In genomic region chr14:56821177-56821576, GRCh38 we compare ENCODE assay signal across 24 cellular contexts. TPM values are rescaled to one million over a fixed set of nuclear protein-coding genes. Genes with fewer than 3 reads are reported as not detected.
DNase-seq lines count a peak whose midpoint lies in the region; FAIRE-seq lines count a peak whose summit lies in the region.
"Had no signal": no experiment of that assay in that cellular context is flagged by ENCODE, and none has a peak within 500 bp of the region (broad histone marks: within the 10 kb centered on the region; RNA-seq: fewer than 3 reads in every experiment).

No MANE protein-coding gene starts in this region.

- peaks cover 8% of the 10 kb centered on the region; the same call in 1 of the 2 replicates for H3K36me3 ChIP-seq in SK-N-MC (ENCODE audit: insufficient read depth, low read length)
- H3K36me3 ChIP-seq: BLaER1 treated with 17β-estradiol and CSF1 and Interleukin-3, amounts not matched to agents 10 nM and 100 nM; SJSA1 had no signal

- H3K4me3 ChIP-seq in SK-N-MC: 0 out of 2 replicates have a peak overlapping the region, but pooled peaks have one; percentile 7
- H3K4me3 ChIP-seq: BLaER1 treated with 17β-estradiol and CSF1 and Interleukin-3, amounts not matched to agents 10 nM and 100 nM; SJSA1 had no signal

- H3K9me3 ChIP-seq in SK-N-MC (ENCODE audit: low read depth, low read length): no peaks in the 10 kb centered on the region
- H3K9me3 ChIP-seq: Caco-2, SJSA1 had no signal

- peak; percentile 35 for FAIRE-seq in urothelium cell line (lab: Jason Lieb, UNC)
- FAIRE-seq: RCC 7860 had no signal

- intact Hi-C loops in posterior cingulate gyrus (cut with DNase I): no loop called here

- peak overlapping the region; percentile 34 for H3K9ac ChIP-seq in SK-N-MC (ENCODE audit: insufficient read length)
- H3K9ac ChIP-seq: BLaER1 treated with 17β-estradiol and CSF1 and Interleukin-3, amounts not matched to agents 10 nM and 100 nM had no signal

- peak overlapping the region; percentile 99 for H3K27ac ChIP-seq in SK-N-MC
- H3K27ac ChIP-seq: 22Rv1; BLaER1 treated with 17β-estradiol and CSF1 and Interleukin-3, amounts not matched to agents 10 nM and 100 nM; SJSA1 had no signal

- DNase-seq in DMS 273 (lab: John Stamatoyannopoulos, UW; ENCODE audit: unreplicated experiment) (peak; percentile 59), DMS 273 treated with DMSO at 0.1 percent for 48 hours (lab: John Stamatoyannopoulos, UW) (no peak), NCI-H1930 (lab: John Stamatoyannopoulos, UW) (peak; percentile 13 to 36), SK-N-MC (ENCODE audit: low read depth, low spot score) (no peak), urothelium cell line (ENCODE audit: low spot score) (no peak), posterior cingulate gyrus (no peak), germinal center (ENCODE audit: low spot score) (no peak), mucosa of gallbladder (ENCODE audit: low spot score) (no peak)
- DNase-seq: Caco-2; CD4-positive, alpha-beta memory T cell; GF-D8; H9; KBM-7; MM.1S; NCI-H1048; NCI-H345; NCI-H526; NK-92 treated with Interleukin-12 subunit alpha and Interleukin-12 subunit beta, amount 100 ng/mL, for 24 hours; T-helper 17 cell had no signal

RNA-seq across cellular contexts. Expression of gene OTX2, which starts 10.9 kb away (rescaled TPM):
- total RNA-seq in mucosa of gallbladder: not detected
- total RNA-seq: Caco-2; CD4-positive, alpha-beta memory T cell; HT1080; SJSA1; T-helper 17 cell had no signal

Comparison
In these comparisons a context has a peak if more than half of its experiments do, and no peak if none do; other contexts are left out.
1. DNase-seq: peak in DMS 273 (single experiment) and NCI-H1930 (2 of 2); none in DMS 273 treated with DMSO at 0.1 percent for 48 hours (single experiment), SK-N-MC (single experiment), urothelium cell line (single experiment), posterior cingulate gyrus (0 of 10), germinal center (single experiment) and mucosa of gallbladder (single experiment).